22 cellular contexts compared by ENCODE assay signal in the genomic region with DNA sequence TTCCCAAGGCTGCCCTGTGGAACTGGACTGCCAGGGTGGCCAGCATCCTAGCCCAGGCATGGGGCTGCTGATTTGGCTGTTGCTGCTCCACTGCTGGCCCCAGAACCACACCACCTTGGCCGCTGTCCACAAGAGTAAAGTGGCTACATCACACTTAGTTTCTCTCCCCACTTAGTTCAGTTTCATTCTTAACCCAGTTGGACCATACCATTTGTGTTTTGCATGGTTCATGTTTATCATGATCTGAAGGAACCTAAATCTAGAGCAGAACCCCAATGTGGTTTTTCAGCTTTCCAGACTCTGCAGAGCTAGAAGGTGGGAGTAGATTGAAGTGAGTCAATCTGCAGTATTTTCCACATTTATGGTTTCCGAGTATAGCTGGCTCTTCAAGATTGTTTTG.
"Had no signal": no experiment of that assay in that cellular context is flagged by ENCODE, and none has a peak within 500 bp of the region (broad histone marks: within the 10 kb centered on the region; RNA-seq: fewer than 3 reads in every experiment).

No MANE protein-coding gene starts in this region.

- H3K4me3 Mint-ChIP-seq: dendritic cell treated with granulocyte-macrophage colony-stimulating factor and Interleukin-4, amounts not matched to agents 40 ng/mL and 50 ng/mL, for 4 days; effector memory CD8-positive, alpha-beta T cell; endodermal cell; immature natural killer cell; mesothelial cell of epicardium; naive B cell had no signal

- H3K27ac Mint-ChIP-seq: dendritic cell treated with granulocyte-macrophage colony-stimulating factor and Interleukin-4, amounts not matched to agents 40 ng/mL and 50 ng/mL, for 4 days; effector memory CD8-positive, alpha-beta T cell; endodermal cell; immature natural killer cell; mesothelial cell of epicardium; naive B cell had no signal

- FAIRE-seq: endometrium, frontal cortex, keratinocyte had no signal

- DNase-seq: colonic mucosa; cortex of kidney; effector CD8-positive, alpha-beta T cell; effector memory CD8-positive, alpha-beta T cell; endodermal cell; foreskin keratinocyte; heart left ventricle; hypothalamus; immature natural killer cell; left cardiac atrium; left ventricle myocardium superior; lower lobe of right lung; mesenchymal stem cell; mucosa of descending colon; naive B cell had no signal

- H3K9me3 Mint-ChIP-seq: dendritic cell treated with granulocyte-macrophage colony-stimulating factor and Interleukin-4, amounts not matched to agents 40 ng/mL and 50 ng/mL, for 4 days; effector memory CD8-positive, alpha-beta T cell; endodermal cell; immature natural killer cell had no signal

- ATAC-seq: effector memory CD8-positive, alpha-beta T cell; foreskin keratinocyte; gastroesophageal sphincter; heart left ventricle; left cardiac atrium; left lung; left ventricle myocardium superior; lower lobe of right lung; mucosa of descending colon had no signal

- H3K4me1 Mint-ChIP-seq: immature natural killer cell, naive B cell had no signal

- H3K36me3 Mint-ChIP-seq: immature natural killer cell, mesothelial cell of epicardium had no signal
